In the genomic region with DNA sequence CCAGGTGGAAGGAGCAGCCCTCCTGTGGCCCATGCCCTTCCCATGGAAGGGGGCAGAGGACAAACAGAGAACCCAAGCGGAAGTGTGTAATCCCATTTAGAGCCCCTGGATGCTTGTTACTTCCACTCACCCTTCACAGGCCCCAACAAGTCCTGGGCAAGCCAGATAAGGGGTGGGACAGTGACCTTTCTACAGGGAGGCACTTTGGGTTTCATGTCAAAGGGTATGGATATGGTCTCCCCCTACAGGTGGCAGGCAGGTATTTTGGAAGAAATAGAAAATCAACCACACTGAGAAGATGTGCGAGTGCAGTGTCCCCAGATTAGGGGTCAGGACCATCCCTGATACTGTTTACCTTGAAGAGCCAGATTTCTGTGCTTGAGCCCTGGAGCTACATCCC, we compare ENCODE assay signal across 12 cellular contexts. TPM values are rescaled to one million over a fixed set of nuclear protein-coding genes. Genes with fewer than 3 reads are reported as not detected.
DNase-seq lines count a peak whose midpoint lies in the region; ATAC-seq and TF ChIP-seq lines count a peak whose summit lies in the region.
"Had no signal": no experiment of that assay in that cellular context is flagged by ENCODE, and none has a peak within 500 bp of the region (broad histone marks: within the 10 kb centered on the region; RNA-seq: fewer than 3 reads in every experiment).

No MANE protein-coding gene starts in this region.

- intact Hi-C loops in left ventricle myocardium inferior (cut with micrococcal nuclease) (no loop called here), Right ventricle myocardium inferior (cut with DNase I) (no loop called here)

- peaks cover 1% of the 10 kb centered on the region for H3K9me3 Mint-ChIP-seq in glutamatergic neuron (ENCODE audit: unreplicated experiment)

- H3K9me3 ChIP-seq in left ventricle myocardium inferior (replicated peaks) (no peaks in the 10 kb centered on the region), RWPE2 (ENCODE audit: severe bottlenecking) (no peaks in the 10 kb centered on the region)

- no peak overlapping the region for H3K27ac Mint-ChIP-seq in glutamatergic neuron (ENCODE audit: unreplicated experiment)

- no peak for DNase-seq in left ventricle myocardium inferior
- no peak for DNase-seq in Right ventricle myocardium inferior (ENCODE audit: missing footprints)
- DNase-seq in RWPE2 (ENCODE audit: low spot score): no peak
- no peak for DNase-seq in glutamatergic neuron
- no peak for DNase-seq in coronary artery (ENCODE audit: low spot score)
- no peak for DNase-seq in T-helper 1 cell
- DNase-seq in G401 (ENCODE audit: low spot score): no peak
- DNase-seq: NCI-H1105; NCI-H524 treated with DMSO at 0.1 percent for 48 hours; stimulated activated naive CD8-positive, alpha-beta T cell treated with anti-CD3 and anti-CD28 coated beads, Interleukin-15, amount 100 ng/mL, for 72 hours; T-helper 2 cell had no signal

- TF ChIP-seq CTCF in left ventricle myocardium inferior (IDR thresholded peaks at IDR 0.05; ENCODE audit: borderline replicate concordance) (peak; percentile 8), RWPE2 (IDR thresholded peaks at IDR 0.05; ENCODE audit: poor library complexity, severe bottlenecking) (peak; percentile 47), glutamatergic neuron (IDR thresholded peaks at IDR 0.05; ENCODE audit: partially characterized antibody, unreplicated experiment) (peak; percentile 23), coronary artery (IDR thresholded peaks at IDR 0.05) (no peak)

- H3K36me3 Mint-ChIP-seq in glutamatergic neuron (ENCODE audit: unreplicated experiment): no peaks in the 10 kb centered on the region

- H3K27me3 ChIP-seq in left ventricle myocardium inferior (ENCODE audit: low read depth): no peaks in the 10 kb centered on the region
- H3K27me3 ChIP-seq in RWPE2 (ENCODE audit: insufficient read depth, poor library complexity, severe bottlenecking): no peaks in the 10 kb centered on the region

- peaks cover 26% of the 10 kb centered on the region for H3K4me1 ChIP-seq in left ventricle myocardium inferior
- no peaks in the 10 kb centered on the region for H3K4me1 ChIP-seq in RWPE2 (ENCODE audit: insufficient read depth, poor library complexity, severe bottlenecking)
- no peaks in the 10 kb centered on the region for H3K4me1 ChIP-seq in urinary bladder (ENCODE audit: insufficient read depth)

- H3K4me3 Mint-ChIP-seq in glutamatergic neuron (ENCODE audit: unreplicated experiment): no peak overlapping the region
- H3K4me3 Mint-ChIP-seq: stimulated activated naive CD8-positive, alpha-beta T cell treated with anti-CD3 and anti-CD28 coated beads, Interleukin-15, amount 100 ng/mL, for 72 hours had no signal

- no peaks in the 10 kb centered on the region for H3K36me3 ChIP-seq in left ventricle myocardium inferior
- H3K36me3 ChIP-seq in RWPE2 (ENCODE audit: low read depth): peaks cover 62% of the 10 kb centered on the region
- H3K36me3 ChIP-seq in urinary bladder (ENCODE audit: insufficient read depth): peaks cover 5% of the 10 kb centered on the region

- H3K4me3 ChIP-seq in left ventricle myocardium inferior (no peak overlapping the region), RWPE2 (ENCODE audit: severe bottlenecking) (no peak overlapping the region), urinary bladder (ENCODE audit: low read depth, low read length) (no peak overlapping the region), coronary artery (no peak overlapping the region)

- in situ Hi-C loops in G401 (cut with HindIII; ENCODE audit: low sequenced_read_pairs): no loop called here

- no peak for ATAC-seq in Right ventricle myocardium inferior
- ATAC-seq in RWPE2 (ENCODE audit: low read depth): peak; percentile 57
- ATAC-seq: stimulated activated naive CD8-positive, alpha-beta T cell treated with anti-CD3 and anti-CD28 coated beads, Interleukin-15, amount 100 ng/mL, for 72 hours had no signal

- H3K27me3 Mint-ChIP-seq in glutamatergic neuron (ENCODE audit: unreplicated experiment): peaks cover 2% of the 10 kb centered on the region

- H3K27ac ChIP-seq in left ventricle myocardium inferior (replicated peaks) (no peak overlapping the region), RWPE2 (ENCODE audit: poor library complexity, severe bottlenecking) (no peak overlapping the region), urinary bladder (ENCODE audit: low read depth) (peak overlapping the region; percentile 47), coronary artery (no peak overlapping the region)

- 77% methylated on average over 2 of the region's 2 CpGs for WGBS in urinary bladder

- H3K4me1 Mint-ChIP-seq in glutamatergic neuron (ENCODE audit: low read depth, unreplicated experiment): no peaks in the 10 kb centered on the region

RNA-seq across cellular contexts. Expression of gene MPEG1, which starts 11.4 kb away (rescaled TPM):
- total RNA-seq in left ventricle myocardium inferior: 9.5 TPM
- 18.3 TPM for total RNA-seq in Right ventricle myocardium inferior
- not detected for total RNA-seq in glutamatergic neuron (ENCODE audit: unreplicated experiment)
- total RNA-seq in urinary bladder: 13.7 TPM
- polyA plus RNA-seq in urinary bladder: 12.8 TPM
- total RNA-seq in G401 (2014; rRNA removed; shearing (Covaris generic)): not detected in 2 replicates

RNA-seq across cellular contexts. Expression of gene DTX4, which starts 29.4 kb away (rescaled TPM):
- 1.8 TPM for total RNA-seq in left ventricle myocardium inferior
- total RNA-seq in Right ventricle myocardium inferior: 2.1 TPM
- total RNA-seq in glutamatergic neuron (ENCODE audit: unreplicated experiment): 4.1 TPM
- total RNA-seq in urinary bladder: 24.0 TPM
- polyA plus RNA-seq in urinary bladder: 14.8 TPM
- total RNA-seq in G401 (2014; rRNA removed; shearing (Covaris generic)): 0.55 and 3.7 TPM in 2 replicates

RNA-seq across cellular contexts. Expression of gene FAM111A, which starts 58.7 kb away (rescaled TPM):
- total RNA-seq in left ventricle myocardium inferior (9.6 TPM), Right ventricle myocardium inferior (12.0 TPM), glutamatergic neuron (ENCODE audit: unreplicated experiment) (3.1 TPM), urinary bladder (93.6 TPM)
- polyA plus RNA-seq in urinary bladder: 12.4 TPM
- total RNA-seq in G401 (2014; rRNA removed; shearing (Covaris generic)): 2.2 and 4.2 TPM in 2 replicates

Comparison
In these comparisons a context has a peak if more than half of its experiments do, and no peak if none do; other contexts are left out.
1. RNA of gene MPEG1, which starts 11.4 kb away (total RNA-seq): 18.3 TPM in Right ventricle myocardium inferior (single experiment), 13.7 TPM in urinary bladder (single experiment) and 9.5 TPM in left ventricle myocardium inferior (single experiment); not detected in glutamatergic neuron (single experiment) and not detected in G401; every median in the first group is over 10 times any median in the second.